Comparison of ENCODE assay signal across 14 cellular contexts in genomic region chr6:46215213-46215612, GRCh38. TPM values are rescaled to one million over a fixed set of nuclear protein-coding genes. Genes with fewer than 3 reads are reported as not detected.
DNase-seq lines count a peak whose midpoint lies in the region.
"Had no signal": no experiment of that assay in that cellular context is flagged by ENCODE, and none has a peak within 500 bp of the region (broad histone marks: within the 10 kb centered on the region; RNA-seq: fewer than 3 reads in every experiment).

No MANE protein-coding gene starts in this region.

- DNase-seq in NCI-H2227 (lab: John Stamatoyannopoulos, UW; ENCODE audit: unreplicated experiment) (peak; percentile 65), NCI-H2227 treated with DMSO at 0.1 percent for 48 hours (lab: John Stamatoyannopoulos, UW) (no peak), NCI-H69 (lab: John Stamatoyannopoulos, UW) (peak; percentile 27), iPS-NIHi7 (ENCODE audit: extremely low spot score) (peak; percentile 26), RKO (ENCODE audit: low spot score) (no peak), NCI-H82 (lab: John Stamatoyannopoulos, UW) (no peak), H4 (ENCODE audit: low spot score) (no peak)
- DNase-seq: CD8-positive, alpha-beta memory T cell; COR-L47; DMS 273 treated with DMSO at 0.1 percent for 48 hours; GF-D8; HFFc6 had no signal

RNA-seq across cellular contexts. Expression of gene ENPP5, which starts 44.4 kb away (rescaled TPM):
- total RNA-seq in H4 (2014; rRNA removed; shearing (Covaris generic)) = 0.89 and 1.1 TPM in 2 replicates
- total RNA-seq: A172, HFFc6, HT1080 had no signal

Comparison
In these comparisons a context has a peak if more than half of its experiments do, and no peak if none do; other contexts are left out.
1. DNase-seq: peak in NCI-H2227 (single experiment), NCI-H69 (single experiment) and iPS-NIHi7 (single experiment); none in NCI-H2227 treated with DMSO at 0.1 percent for 48 hours (single experiment), RKO (single experiment), NCI-H82 (single experiment) and H4 (single experiment).